In the genomic region with DNA sequence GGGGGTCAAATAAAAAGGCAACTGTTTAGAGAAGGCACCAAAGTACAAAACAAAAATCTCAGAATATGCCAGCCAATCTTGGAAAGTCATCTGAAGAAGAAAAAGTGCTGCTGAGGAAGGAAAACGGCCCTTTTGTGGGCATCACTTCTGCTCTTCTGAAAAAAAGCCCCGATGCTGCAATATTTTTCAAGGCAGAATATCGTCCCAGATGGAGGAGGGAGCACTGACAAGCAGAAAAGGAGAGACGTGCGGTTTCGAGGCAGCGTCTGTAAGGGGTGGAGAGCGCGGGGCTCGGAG, we compare ENCODE assay signal across 8 cellular contexts.
A peak's percentile ranks its signal among the peaks of the same experiment; 100 is the strongest.
DNase-seq lines count a peak whose midpoint lies in the region; ATAC-seq, FAIRE-seq and TF ChIP-seq lines count a peak whose summit lies in the region.

No MANE protein-coding gene starts in this region.

- peak overlapping the region; percentile 69 for H3K27ac ChIP-seq in cingulate gyrus (ENCODE audit: low read depth, low read length)

- no peak for FAIRE-seq in HTR-8/SVneo (lab: Jason Lieb, UNC)
- no peak for FAIRE-seq in GM19239 (lab: Jason Lieb, UNC)

- peaks cover 5% of the 10 kb centered on the region for H3K9me3 Mint-ChIP-seq in nephron

- peaks cover 22% of the 10 kb centered on the region for H3K27me3 Mint-ChIP-seq in nephron (ENCODE audit: low read depth)

- peak overlapping the region; percentile 95 to 98 (median 97) for H3K4me3 Mint-ChIP-seq in nephron

- no peak for TF ChIP-seq CTCF in nephron (IDR thresholded peaks at IDR 0.05; ENCODE audit: unreplicated experiment in 3 of 3)

- no peaks in the 10 kb centered on the region for H3K36me3 Mint-ChIP-seq in nephron (ENCODE audit: low read depth)

- H3K4me1 Mint-ChIP-seq in nephron: peaks cover 31% of the 10 kb centered on the region

- DNase-seq in GOT3 (lab: John Stamatoyannopoulos, UW) (no peak), HTR-8/SVneo (ENCODE audit: insufficient read length, low spot score) (no peak), GM19239 (ENCODE audit: insufficient read length, low spot score) (no peak), HUDEP-2 (lab: John Stamatoyannopoulos, UW; ENCODE audit: unreplicated experiment in 76 of 76) (no peak)

- H3K27ac Mint-ChIP-seq in nephron: peak overlapping the region; percentile 96 to 100 (median 99)

- peak; percentile 23 for ATAC-seq in GM18873 (IDR thresholded peaks at IDR 0.05; ENCODE audit: low FRiP score, unreplicated experiment)
- ATAC-seq in HG03175 (IDR thresholded peaks at IDR 0.05; ENCODE audit: unreplicated experiment): peak; percentile 1
